18 cellular contexts compared by ENCODE assay signal in genomic region chr9:89754223-89754622, GRCh38.
DNase-seq lines count a peak whose midpoint lies in the region; ATAC-seq, FAIRE-seq and TF ChIP-seq lines count a peak whose summit lies in the region.
"Had no signal": no experiment of that assay in that cellular context is flagged by ENCODE, and none has a peak within 500 bp of the region (broad histone marks: within the 10 kb centered on the region; RNA-seq: fewer than 3 reads in every experiment).

No MANE protein-coding gene starts in this region.

- intact Hi-C loops in posterior vena cava (cut with DNase I) = no loop called here

- H3K9ac ChIP-seq in BLaER1 = no peak overlapping the region

- H4K20me1 ChIP-seq in BLaER1 = no peaks in the 10 kb centered on the region

- no peak for TF ChIP-seq POLR2A in GM12892 (IDR thresholded peaks at IDR 0.05; ENCODE audit: low read depth, low read length)

- ATAC-seq in left lobe of liver = peak; percentile 15
- no peak for ATAC-seq in HG02938 (IDR thresholded peaks at IDR 0.05; ENCODE audit: unreplicated experiment)

- peak overlapping the region; percentile 8; the same call in 1 of the 2 replicates for H3K4me2 ChIP-seq in BLaER1

- H3K36me3 ChIP-seq in BLaER1 = no peaks in the 10 kb centered on the region

- H3K27me3 ChIP-seq in BLaER1 = no peaks in the 10 kb centered on the region

- DNase-seq in GM12892 (ENCODE audit: insufficient read length) = no peak
- no peak for DNase-seq in left lobe of liver (ENCODE audit: low spot score)
- peak; percentile 34 for DNase-seq in posterior vena cava (ENCODE audit: low spot score)
- no peak for DNase-seq in NCI-H2196 treated with DMSO at 0.1 percent for 48 hours (lab: John Stamatoyannopoulos, UW; ENCODE audit: unreplicated experiment)
- DNase-seq in middle frontal gyrus (ENCODE audit: extremely low spot score, low spot score) = no peak
- no peak for DNase-seq in stimulated activated CD4-positive, alpha-beta T cell treated with anti-CD3 and anti-CD28 coated beads, Interleukin-2, amount 100 ng/mL, for 24 hours
- DNase-seq: 8988T; C1 segment of cervical spinal cord; Caco-2; CD4-positive, alpha-beta T cell; GOT3; H9 had no signal

- no peak overlapping the region for H3K27ac ChIP-seq in BLaER1

- no peak overlapping the region for H3K4me3 ChIP-seq in BLaER1

- peak; percentile 30 for FAIRE-seq in GM12892 (lab: Jason Lieb, UNC)
- FAIRE-seq: D721Med, G401.6, GM12891, GM18507 had no signal

- H3K4me1 ChIP-seq in BLaER1 = peaks cover 92% of the 10 kb centered on the region
- H3K4me1 ChIP-seq: Caco-2 had no signal

- H3K9me3 ChIP-seq in BLaER1 = no peaks in the 10 kb centered on the region
- H3K9me3 ChIP-seq: Caco-2 had no signal
